In the genomic region with DNA sequence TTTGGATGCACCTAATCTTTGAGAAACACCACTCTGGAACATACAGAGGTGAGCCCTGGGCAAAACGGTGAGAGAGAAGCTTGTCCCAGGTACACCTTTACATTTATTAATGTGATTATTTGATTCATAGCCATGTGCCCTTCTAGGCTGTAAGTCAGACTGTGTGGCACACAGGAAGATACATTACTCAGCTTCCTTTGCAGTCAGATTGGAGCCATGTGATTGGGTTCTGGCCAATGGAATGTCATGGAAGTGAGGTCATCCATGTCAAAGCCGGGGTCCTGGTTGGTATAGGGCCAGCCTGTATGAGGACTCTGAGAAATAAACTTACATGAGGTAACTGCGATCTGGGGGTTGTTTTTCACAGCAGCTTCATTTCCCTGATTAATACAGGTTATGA, we compare ENCODE assay signal across 15 cellular contexts.
DNase-seq lines count a peak whose midpoint lies in the region; ATAC-seq, FAIRE-seq and TF ChIP-seq lines count a peak whose summit lies in the region.
"Had no signal": no experiment of that assay in that cellular context is flagged by ENCODE, and none has a peak within 500 bp of the region (broad histone marks: within the 10 kb centered on the region; RNA-seq: fewer than 3 reads in every experiment).

No MANE protein-coding gene starts in this region.

- TF ChIP-seq EP300 in K562 (IDR thresholded peaks at IDR 0.05; ENCODE audit: low read length): no peak

- H3K4me1 ChIP-seq in K562 (replicated peaks in 1 of 2; ENCODE audit: control insufficient read depth in 2 of 2, insufficient read depth in 2 of 2, low read length in 2 of 2): no peaks in the 10 kb centered on the region
- H3K4me1 ChIP-seq: parathyroid adenoma had no signal

- H3K36me3 ChIP-seq in K562 (ENCODE audit: control insufficient read depth, insufficient read depth, low read length): no peaks in the 10 kb centered on the region
- H3K36me3 ChIP-seq: upper lobe of right lung had no signal

- no peak overlapping the region for H3K27ac ChIP-seq in K562 (ENCODE audit: extremely low read depth, low read depth, low read length)
- H3K27ac ChIP-seq: KMS-11, parathyroid adenoma, upper lobe of right lung had no signal

- no TSS peak for BruUV-seq in K562 (replicated peaks; lab: Mats Ljungman, UMichigan)

- no peak overlapping the region for H2AFZ ChIP-seq in K562 (ENCODE audit: low read depth, low read length)
- H2AFZ ChIP-seq: parathyroid adenoma had no signal

- POLR2A ChIA-PET in K562 (lab: Yijun Ruan, JAX): interaction anchor here (0.6 kb wide), 1 partner anchor 9 kb away, joined by 4 read pairs; no protein-coding TSS in a partner anchor

- H4K20me1 ChIP-seq in K562 (replicated peaks; ENCODE audit: control insufficient read depth, insufficient read depth, low read length): no peaks in the 10 kb centered on the region

- H3K4me2 ChIP-seq in K562 (ENCODE audit: insufficient read depth, low read length): no peak overlapping the region
- H3K4me2 ChIP-seq: KMS-11 had no signal

- H3K27me3 ChIP-seq in K562 (ENCODE audit: control insufficient read depth in 2 of 2, insufficient read depth in 2 of 2, low read length in 2 of 2): no peaks in the 10 kb centered on the region
- H3K27me3 ChIP-seq: upper lobe of right lung had no signal

- no peak overlapping the region for H3K4me3 ChIP-seq in AG10803 (ENCODE audit: low read length)
- no peak overlapping the region for H3K4me3 ChIP-seq in Jurkat, Clone E6-1 (ENCODE audit: low read length)
- H3K4me3 ChIP-seq in K562: no peak overlapping the region
- H3K4me3 ChIP-seq: upper lobe of right lung had no signal

- CTCF ChIA-PET in K562 (lab: Yijun Ruan, JAX; ENCODE audit: low intra/inter-chr PET ratio): no interaction called here

- DNase-seq in AG10803 (ENCODE audit: low read depth) (peak; percentile 42), K562 (ENCODE audit: extremely low read depth in 1 of 4, low spot score in 3 of 4) (no peak), kidney glomerular epithelial cell (lab: John Stamatoyannopoulos, UW) (peak; percentile 14), GM03348 (ENCODE audit: low spot score) (no peak), superior temporal gyrus (ENCODE audit: extremely low spot score) (no peak)
- DNase-seq in Jurkat, Clone E6-1 (ENCODE audit: low read depth, low spot score): peak; percentile 1
- DNase-seq: AML-193, NCI-H187 treated with DMSO at 0.1 percent for 48 hours, NCI-H82, SIG-M5, upper lobe of right lung had no signal

- no peaks in the 10 kb centered on the region for H3K9me1 ChIP-seq in K562 (ENCODE audit: control insufficient read depth, insufficient read depth, low read length)

- intact Hi-C loops in K562 (cut with micrococcal nuclease): no loop called here

- no peaks in the 10 kb centered on the region for H3K9me3 ChIP-seq in K562 (replicated peaks; ENCODE audit: control insufficient read depth, insufficient read depth, low read depth, low read length)
- H3K9me3 ChIP-seq: upper lobe of right lung had no signal

- ATAC-seq in K562 (no peak), HG03025 (IDR thresholded peaks at IDR 0.05; ENCODE audit: low FRiP score, unreplicated experiment) (no peak), HG03108 (IDR thresholded peaks at IDR 0.05; ENCODE audit: unreplicated experiment) (no peak)
- ATAC-seq: upper lobe of right lung had no signal

- 0% methylated on average over 3 of the region's 3 CpGs for WGBS in K562 (ENCODE audit: insufficient coverage, low coverage, missing lambda C conversion rate)

- no peak for FAIRE-seq in K562 (lab: Jason Lieb, UNC)

- in situ Hi-C loops in K562 (cut with MboI): no loop called here

- TF ChIP-seq POLR2A in K562 (conservative IDR thresholded peaks at IDR 0.05): no peak

- no peak for TF ChIP-seq RAD21 in K562 (CRISPR knock-in tag; conservative IDR thresholded peaks at IDR 0.05 in 1 of 2, IDR thresholded peaks at IDR 0.05 in 1 of 2)

- H3K9ac ChIP-seq in K562 (ENCODE audit: insufficient read depth in 1 of 2, low read depth in 2 of 2, low read length in 2 of 2): no peak overlapping the region
- H3K9ac ChIP-seq: KMS-11, parathyroid adenoma had no signal

- H3K79me2 ChIP-seq in K562 (ENCODE audit: control insufficient read depth, insufficient read depth, low read length): no peaks in the 10 kb centered on the region

- no peak for TF ChIP-seq CTCF in AG10803 (conservative IDR thresholded peaks at IDR 0.05; ENCODE audit: low read length)
- no peak for TF ChIP-seq CTCF in K562 (IDR thresholded peaks at IDR 0.05 in 2 of 3, conservative IDR thresholded peaks at IDR 0.05 in 1 of 3; ENCODE audit: insufficient read depth in 2 of 3, low read depth in 1 of 3, low read length in 3 of 3)

TF ChIP-seq in K562, 482 proteins besides CTCF, POLR2A, EP300 and RAD21:
- TF ChIP-seq KHSRP (IDR thresholded peaks at IDR 0.05) (no peak), CCAR2 (IDR thresholded peaks at IDR 0.05; ENCODE audit: low read depth, low read length) (no peak)
- TF ChIP-seq, protein P1, sequence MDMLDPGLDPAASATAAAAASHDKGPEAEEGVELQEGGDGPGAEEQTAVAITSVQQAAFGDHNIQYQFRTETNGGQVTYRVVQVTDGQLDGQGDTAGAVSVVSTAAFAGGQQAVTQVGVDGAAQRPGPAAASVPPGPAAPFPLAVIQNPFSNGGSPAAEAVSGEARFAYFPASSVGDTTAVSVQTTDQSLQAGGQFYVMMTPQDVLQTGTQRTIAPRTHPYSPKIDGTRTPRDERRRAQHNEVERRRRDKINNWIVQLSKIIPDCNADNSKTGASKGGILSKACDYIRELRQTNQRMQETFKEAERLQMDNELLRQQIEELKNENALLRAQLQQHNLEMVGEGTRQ (CRISPR knock-in tag; IDR thresholded peaks at IDR 0.05): peak; percentile 16; the same call in 1 of the 2 replicates
TF ChIP-seq in K562: peak in this region for 1.

Comparison
In these comparisons a context has a peak if more than half of its experiments do, and no peak if none do; other contexts are left out.
1. DNase-seq: peak in AG10803 (single experiment), Jurkat, Clone E6-1 (single experiment) and kidney glomerular epithelial cell (single experiment); none in K562 (0 of 4), GM03348 (single experiment) and superior temporal gyrus (single experiment).